ENCODE assay signal across 20 cellular contexts in the genomic region with DNA sequence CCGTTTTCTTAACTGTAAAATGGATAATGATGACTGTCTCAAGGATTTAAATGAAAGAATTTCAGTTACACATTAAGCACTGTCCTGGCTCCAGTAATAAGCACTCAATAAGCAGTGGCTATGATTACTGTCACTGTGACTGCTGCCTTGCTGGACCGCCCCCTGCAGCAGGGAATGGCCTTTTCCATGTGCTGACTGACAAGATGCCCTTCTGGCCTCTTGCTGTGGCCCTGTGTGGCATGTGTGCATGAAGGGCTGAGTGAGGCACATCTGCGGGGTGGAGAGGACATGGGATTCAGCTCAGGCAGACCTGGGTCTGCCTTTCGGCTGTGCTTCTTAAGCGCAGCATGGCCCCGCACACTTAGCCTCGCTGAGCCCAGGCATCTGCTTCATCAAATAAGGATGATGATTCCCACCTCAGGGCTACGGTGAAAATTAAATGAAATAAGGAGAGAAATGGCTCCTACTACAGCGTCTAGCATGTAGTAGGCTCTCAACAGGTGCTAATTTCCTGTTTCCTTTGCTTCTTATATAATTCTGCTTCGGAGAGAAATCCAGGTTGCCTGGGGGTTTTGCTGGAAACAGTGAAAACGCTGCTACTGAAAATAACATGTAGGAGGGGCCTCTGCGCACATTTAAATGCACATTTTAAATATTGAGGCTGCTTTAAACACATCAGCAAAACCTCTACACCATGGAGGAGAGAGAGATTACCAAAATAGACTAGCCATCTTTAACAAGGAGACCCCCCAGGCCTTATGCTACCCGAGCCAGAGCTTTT.
DNase-seq lines count a peak whose midpoint lies in the region; ATAC-seq, FAIRE-seq and TF ChIP-seq lines count a peak whose summit lies in the region.
"Had no signal": no experiment of that assay in that cellular context is flagged by ENCODE, and none has a peak within 500 bp of the region (broad histone marks: within the 10 kb centered on the region; RNA-seq: fewer than 3 reads in every experiment).

No MANE protein-coding gene starts in this region.

- no peak for ATAC-seq in A549
- peak; percentile 38; the same call in 2 of the 3 replicates for ATAC-seq in GM23338
- no peak for ATAC-seq in esophagus mucosa

- H4K20me1 ChIP-seq in GM23338 (replicated peaks; ENCODE audit: insufficient read depth): no peaks in the 10 kb centered on the region

- no peak overlapping the region; the same call in 1 of the 2 replicates for H3K27ac Mint-ChIP-seq in GM23338
- H3K27ac Mint-ChIP-seq in endodermal cell: no peak overlapping the region
- H3K27ac Mint-ChIP-seq in osteocyte (ENCODE audit: unreplicated experiment): no peak overlapping the region
- H3K27ac Mint-ChIP-seq: HFFc6 had no signal

- no peak for FAIRE-seq in A549 (lab: Jason Lieb, UNC)
- FAIRE-seq: H54, RCC 7860 had no signal

- no peak for TF ChIP-seq EP300 in A549 (IDR thresholded peaks at IDR 0.05)

- no peak overlapping the region for H3K9ac ChIP-seq in endodermal cell (ENCODE audit: extremely low read depth, low read length, poor library complexity, severe bottlenecking)
- H3K9ac ChIP-seq: SK-N-SH had no signal

- TF ChIP-seq POLR2A in A549 (IDR thresholded peaks at IDR 0.05; ENCODE audit: low read length): no peak

- no peaks in the 10 kb centered on the region for H3K9me2 ChIP-seq in GM23338 (ENCODE audit: insufficient read depth)
- H3K9me2 ChIP-seq: SK-N-SH had no signal

- WGBS in A549 (ENCODE audit: missing lambda C conversion rate): 86% methylated on average over 13 of the region's 13 CpGs
- WGBS in endodermal cell (ENCODE audit: insufficient coverage in 1 of 2, insufficient read length in 1 of 2), 2 experiments: 92 to 96% methylated on average over 10 to 13 of the region's 13 CpGs

- DNase-seq in A549 (ENCODE audit: low read depth in 1 of 2, low spot score in 1 of 2): no peak
- DNase-seq in GM23338 (ENCODE audit: low spot score): no peak
- DNase-seq in endodermal cell: no peak
- DNase-seq in osteocyte (ENCODE audit: extremely low spot score, unreplicated experiment): peak; percentile 44
- no peak for DNase-seq in NCI-H2171 (lab: John Stamatoyannopoulos, UW)
- DNase-seq in epidermal melanocyte (ENCODE audit: insufficient read length, low spot score): no peak
- DNase-seq: ACHN, C1 segment of cervical spinal cord, DMS79, HFFc6, IMR-90, NCI-H1048, NCI-H1436, NCI-H1930, NCI-H446 treated with DMSO at 0.1 percent for 48 hours, SHP77, SK-N-SH had no signal

- no peak overlapping the region for H3K4me3 Mint-ChIP-seq in GM23338
- no peak overlapping the region for H3K4me3 Mint-ChIP-seq in endodermal cell
- no peak overlapping the region for H3K4me3 Mint-ChIP-seq in osteocyte (ENCODE audit: unreplicated experiment)
- H3K4me3 Mint-ChIP-seq: HFFc6 had no signal

- H3K4me1 Mint-ChIP-seq in GM23338 (peaks cover 17% of the 10 kb centered on the region), endodermal cell (peaks cover 35% of the 10 kb centered on the region), osteocyte (ENCODE audit: unreplicated experiment) (peaks cover 15% of the 10 kb centered on the region)

- H3K27ac ChIP-seq in A549 (peak overlapping the region; percentile 86 to 92), GM23338 (ENCODE audit: low read depth) (peak overlapping the region; percentile 24; the same call in 1 of the 2 replicates), endodermal cell (ENCODE audit: low read depth, low read length) (peak overlapping the region; percentile 8)

- POLR2A ChIA-PET in A549 (lab: Yijun Ruan, JAX): no interaction called here

- no peak overlapping the region for H3K4me2 ChIP-seq in A549
- no peak overlapping the region for H3K4me2 ChIP-seq in GM23338
- H3K4me2 ChIP-seq: SK-N-SH had no signal

- TF ChIP-seq CTCF in A549 (IDR thresholded peaks at IDR 0.05): no peak
- TF ChIP-seq CTCF in GM23338 (conservative IDR thresholded peaks at IDR 0.05; ENCODE audit: low read depth in 2 of 2): 0 out of 4 replicates have a peak, but pooled peaks of 1 of the 2 experiments have one; percentile 9
- TF ChIP-seq CTCF in endodermal cell (conservative IDR thresholded peaks at IDR 0.05): peak; percentile 20
- no peak for TF ChIP-seq CTCF in osteocyte (IDR thresholded peaks at IDR 0.05)

- H3K9me3 ChIP-seq in A549 (no peaks in the 10 kb centered on the region), endodermal cell (ENCODE audit: control insufficient read depth, low read length) (no peaks in the 10 kb centered on the region)
- H3K9me3 ChIP-seq: SK-N-SH had no signal

- H3K9me3 Mint-ChIP-seq in GM23338 (no peaks in the 10 kb centered on the region), endodermal cell (no peaks in the 10 kb centered on the region), osteocyte (ENCODE audit: unreplicated experiment) (no peaks in the 10 kb centered on the region)
- H3K9me3 Mint-ChIP-seq: HFFc6 had no signal

- H3K4me1 ChIP-seq in A549 (peaks cover 75% of the 10 kb centered on the region), GM23338 (ENCODE audit: insufficient read depth) (peaks cover 8% of the 10 kb centered on the region; the same call in 1 of the 2 replicates), endodermal cell (ENCODE audit: control insufficient read depth, insufficient read depth, low read length) (no peaks in the 10 kb centered on the region)

- CTCF ChIA-PET in A549 (lab: Yijun Ruan, JAX): interaction anchor here (0.6 to 2.1 kb wide), 6 partner anchors 11 to 146 kb away, joined by 3 to 6 read pairs (median 4); no protein-coding TSS in a partner anchor

- H3K27me3 ChIP-seq in GM23338 (ENCODE audit: insufficient read depth) (no peaks in the 10 kb centered on the region), endodermal cell (ENCODE audit: control insufficient read depth, insufficient read depth, low read length, poor library complexity, severe bottlenecking) (no peaks in the 10 kb centered on the region)

- H3F3A ChIP-seq in GM23338 (replicated peaks; ENCODE audit: low read depth): no peaks in the 10 kb centered on the region

- TF ChIP-seq RAD21 in A549 (conservative IDR thresholded peaks at IDR 0.05 in 1 of 2, IDR thresholded peaks at IDR 0.05 in 1 of 2): no peak

- no peak overlapping the region for H2AFZ ChIP-seq in GM23338

- H3K27me3 Mint-ChIP-seq in GM23338 (ENCODE audit: insufficient read depth, low read depth, poor library complexity) (no peaks in the 10 kb centered on the region), endodermal cell (ENCODE audit: insufficient read depth) (no peaks in the 10 kb centered on the region), osteocyte (ENCODE audit: unreplicated experiment) (no peaks in the 10 kb centered on the region)

- no peak overlapping the region for H3K4me3 ChIP-seq in A549
- H3K4me3 ChIP-seq in GM23338: no peak overlapping the region
- H3K4me3 ChIP-seq in endodermal cell (ENCODE audit: low read length): no peak overlapping the region

- H3K79me2 ChIP-seq in GM23338 (replicated peaks; ENCODE audit: insufficient read depth): no peaks in the 10 kb centered on the region

- H3K36me3 Mint-ChIP-seq in GM23338 (ENCODE audit: low read depth) (no peaks in the 10 kb centered on the region), endodermal cell (ENCODE audit: low read depth) (peaks cover 7% of the 10 kb centered on the region), osteocyte (ENCODE audit: unreplicated experiment) (peaks cover 7% of the 10 kb centered on the region)

- H3K36me3 ChIP-seq in GM23338 (ENCODE audit: insufficient read depth) (no peaks in the 10 kb centered on the region), endodermal cell (ENCODE audit: control insufficient read depth, insufficient read depth, low read length) (peaks cover 11% of the 10 kb centered on the region)

TF ChIP-seq in A549, 52 proteins besides CTCF, POLR2A, EP300 and RAD21 (continues in another document):
- TF ChIP-seq HDAC2 (IDR thresholded peaks at IDR 0.05): no peak

TF ChIP-seq in GM23338, 12 proteins besides CTCF, POLR2A, EP300 and RAD21 (continues in another document):
- TF ChIP-seq ZNF331 (CRISPR knock-in tag; IDR thresholded peaks at IDR 0.05; ENCODE audit: low read depth) (no peak), REST (IDR thresholded peaks at IDR 0.05; ENCODE audit: unreplicated experiment) (no peak), EZH2phosphoT487 (IDR thresholded peaks at IDR 0.05; ENCODE audit: unreplicated experiment) (no peak), ETS1 (IDR thresholded peaks at IDR 0.05) (no peak), NANOG (IDR thresholded peaks at IDR 0.05; ENCODE audit: borderline replicate concordance) (no peak), STAT1 (IDR thresholded peaks at IDR 0.05; ENCODE audit: unreplicated experiment) (no peak), ZNF114 (CRISPR knock-in tag; IDR thresholded peaks at IDR 0.05) (no peak)

Comparison
In these comparisons a context has a peak if more than half of its experiments do, and no peak if none do; other contexts are left out.
1. H3K27ac ChIP-seq: peak in every context shown above with its lines; median percentile 89 in A549; 24 in GM23338; 8 in endodermal cell.